In genomic region chr11:1067812-1068496, GRCh38 we compare ENCODE assay signal across 34 cellular contexts. TPM values are rescaled to one million over a fixed set of nuclear protein-coding genes. Genes with fewer than 3 reads are reported as not detected.
"Had no signal": no experiment of that assay in that cellular context is flagged by ENCODE, and none has a peak within 500 bp of the region (broad histone marks: within the 10 kb centered on the region; RNA-seq: fewer than 3 reads in every experiment).

No MANE protein-coding gene starts in this region.

- H3K9me3 ChIP-seq: esophagus muscularis mucosa, gastrocnemius medialis, heart left ventricle had no signal

- DNase-seq: activated CD4-positive, alpha-beta memory T cell treated with anti-CD3 and anti-CD28 coated beads for 36 hours; activated CD4-positive, alpha-beta T cell treated with anti-CD3 and anti-CD28 coated beads for 36 hours; activated CD4-positive, alpha-beta T cell treated with anti-CD3 and anti-CD28 coated beads, Interleukin-2, amount 10 ng/mL, durations not matched to agents 24 days and 14 days; activated CD4-positive, CD25-positive, alpha-beta regulatory T cell; activated CD4-positive, CD25-positive, alpha-beta regulatory T cell treated with anti-CD3 and anti-CD28 coated beads, Interleukin-2, amount 50 U/mL, for 72 hours; activated CD8-positive, alpha-beta memory T cell treated with anti-CD3 and anti-CD28 coated beads, Interleukin-2, amount 10 ng/mL, durations not matched to agents 7 days and 5 days; activated CD8-positive, alpha-beta memory T cell treated with anti-CD3 and anti-CD28 coated beads, Interleukin-2, amount 50 U/mL, for 4 hours; activated CD8-positive, alpha-beta T cell treated with anti-CD3 and anti-CD28 coated beads, Interleukin-2, amount 10 ng/mL, durations not matched to agents 7 days and 5 days; activated gamma-delta T cell; activated naive CD4-positive, alpha-beta T cell; activated naive CD4-positive, alpha-beta T cell treated with anti-CD3 and anti-CD28 coated beads, Interleukin-2, amount 10 ng/mL, durations not matched to agents 7 days and 5 days; activated T-cell treated with anti-CD3 and anti-CD28 coated beads, Interleukin-2, amount 50 U/mL, for 24 hours; activated T-cell treated with anti-CD3 and anti-CD28 coated beads, Interleukin-2, amount 50 U/mL, for 72 hours; amniotic stem cell; anterior cingulate cortex; brain microvascular endothelial cell; caudate nucleus; cortex of kidney; dermis blood vessel endothelial cell; effector CD4-positive, alpha-beta T cell; effector memory CD8-positive, alpha-beta T cell; erythroblast; foreskin keratinocyte; gastrocnemius medialis; glutamatergic neuron; heart left ventricle; T-helper 2 cell had no signal

- H3K27me3 ChIP-seq: brain microvascular endothelial cell had no signal

- FAIRE-seq: astrocyte, bronchial epithelial cell, colon had no signal

- H3K27ac ChIP-seq: brain microvascular endothelial cell, esophagus muscularis mucosa, foreskin keratinocyte, gastrocnemius medialis, heart left ventricle had no signal

- H3K4me1 ChIP-seq: foreskin keratinocyte had no signal

- H3K36me3 ChIP-seq: brain microvascular endothelial cell, esophagus muscularis mucosa, gastrocnemius medialis, heart left ventricle had no signal

- ATAC-seq: activated CD4-positive, alpha-beta T cell treated with anti-CD3 and anti-CD28 coated beads for 36 hours; activated CD8-positive, alpha-beta memory T cell treated with anti-CD3 and anti-CD28 coated beads, Interleukin-2, amount 10 ng/mL, durations not matched to agents 7 days and 5 days; activated CD8-positive, alpha-beta T cell treated with anti-CD3 and anti-CD28 coated beads, Interleukin-2, amount 10 ng/mL, durations not matched to agents 7 days and 5 days; activated T-cell treated with anti-CD3 and anti-CD28 coated beads, Interleukin-2, amount 50 U/mL, for 72 hours; effector memory CD8-positive, alpha-beta T cell; foreskin keratinocyte; gastrocnemius medialis; heart left ventricle had no signal

- H3K4me3 ChIP-seq: esophagus muscularis mucosa, gastrocnemius medialis, heart left ventricle had no signal

RNA-seq across cellular contexts. Expression of gene MUC2, which starts 6.7 kb away (rescaled TPM):
- total RNA-seq: activated CD4-positive, alpha-beta memory T cell treated with anti-CD3 and anti-CD28 coated beads for 36 hours; activated CD4-positive, alpha-beta T cell treated with anti-CD3 and anti-CD28 coated beads for 36 hours; activated CD4-positive, alpha-beta T cell treated with anti-CD3 and anti-CD28 coated beads, Interleukin-2, amount 10 ng/mL, durations not matched to agents 24 days and 14 days; activated CD8-positive, alpha-beta memory T cell treated with anti-CD3 and anti-CD28 coated beads for 36 hours; activated CD8-positive, alpha-beta memory T cell treated with anti-CD3 and anti-CD28 coated beads, Interleukin-2, amount 10 ng/mL, durations not matched to agents 7 days and 5 days; activated CD8-positive, alpha-beta T cell treated with anti-CD3 and anti-CD28 coated beads, Interleukin-2, amount 10 ng/mL, durations not matched to agents 7 days and 5 days; activated T-cell treated with anti-CD3 and anti-CD28 coated beads, Interleukin-2, amount 50 U/mL, for 72 hours; astrocyte; bronchial epithelial cell; chondrocyte; dermis blood vessel endothelial cell; foreskin keratinocyte; T-helper 1 cell treated with Interleukin-12 subunit alpha and Interleukin-12 subunit beta and Interleukin-4 antibody, amounts not matched to agents 30 ng/mL and 1 ng/mL, for 36 hours had no signal
- polyA plus RNA-seq: foreskin keratinocyte had no signal

RNA-seq across cellular contexts. Expression of gene MUC6, which starts 31.4 kb away (rescaled TPM):
- total RNA-seq: activated CD4-positive, alpha-beta memory T cell treated with anti-CD3 and anti-CD28 coated beads for 36 hours; activated CD4-positive, alpha-beta T cell treated with anti-CD3 and anti-CD28 coated beads for 36 hours; activated CD4-positive, alpha-beta T cell treated with anti-CD3 and anti-CD28 coated beads, Interleukin-2, amount 10 ng/mL, durations not matched to agents 24 days and 14 days; activated CD8-positive, alpha-beta memory T cell treated with anti-CD3 and anti-CD28 coated beads for 36 hours; activated CD8-positive, alpha-beta memory T cell treated with anti-CD3 and anti-CD28 coated beads, Interleukin-2, amount 10 ng/mL, durations not matched to agents 7 days and 5 days; activated CD8-positive, alpha-beta T cell treated with anti-CD3 and anti-CD28 coated beads, Interleukin-2, amount 10 ng/mL, durations not matched to agents 7 days and 5 days; activated T-cell treated with anti-CD3 and anti-CD28 coated beads, Interleukin-2, amount 50 U/mL, for 72 hours; astrocyte; bronchial epithelial cell; chondrocyte; dermis blood vessel endothelial cell; esophagus muscularis mucosa; foreskin keratinocyte; gastrocnemius medialis; heart left ventricle; T-helper 1 cell treated with Interleukin-12 subunit alpha and Interleukin-12 subunit beta and Interleukin-4 antibody, amounts not matched to agents 30 ng/mL and 1 ng/mL, for 36 hours had no signal
- polyA plus RNA-seq: foreskin keratinocyte had no signal
